Comparison of ENCODE assay signal across 12 cellular contexts in the genomic region with DNA sequence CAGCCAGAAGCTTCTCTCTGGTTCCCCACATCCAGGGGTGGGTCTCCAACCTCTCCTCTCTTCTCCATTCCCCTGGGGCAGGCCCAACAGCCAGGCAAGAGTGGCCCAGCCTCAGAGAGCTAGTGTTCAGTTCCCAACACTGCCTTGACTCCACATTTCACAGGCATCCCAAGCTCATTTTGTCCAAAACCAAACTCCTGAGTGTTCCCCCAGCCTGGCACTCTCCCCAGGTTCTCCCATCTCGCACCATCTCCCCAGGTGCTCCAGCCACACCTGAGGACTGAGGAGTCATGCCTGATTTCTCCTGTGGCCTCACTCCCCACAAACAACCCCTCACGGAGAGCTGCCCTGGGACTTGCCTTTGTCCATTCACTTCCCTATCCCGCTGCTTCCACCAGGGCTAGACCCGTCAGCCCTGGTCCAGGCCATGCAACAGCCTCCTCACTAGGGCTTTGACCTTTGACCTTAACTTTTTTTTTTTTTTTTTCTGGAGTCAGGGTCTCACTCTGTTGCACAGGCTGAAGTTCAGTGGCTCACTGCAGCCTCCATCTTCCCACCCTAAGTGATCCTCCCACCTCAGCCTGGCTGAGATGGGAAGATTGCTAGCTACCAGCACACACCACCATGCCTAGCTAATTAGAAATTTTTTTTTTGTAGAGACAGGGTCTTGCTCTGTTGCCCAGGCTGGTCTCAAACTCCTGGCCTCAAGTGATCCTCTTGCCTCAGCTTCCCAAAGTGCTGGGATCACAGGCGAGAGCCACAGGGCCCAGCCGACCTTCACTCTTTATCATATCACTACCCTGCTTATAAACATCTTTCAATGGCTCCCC. TPM values are rescaled to one million over a fixed set of nuclear protein-coding genes. Genes with fewer than 3 reads are reported as not detected.
DNase-seq lines count a peak whose midpoint lies in the region; ATAC-seq and TF ChIP-seq lines count a peak whose summit lies in the region.
"Had no signal": no experiment of that assay in that cellular context is flagged by ENCODE, and none has a peak within 500 bp of the region (broad histone marks: within the 10 kb centered on the region; RNA-seq: fewer than 3 reads in every experiment).

No MANE protein-coding gene starts in this region.

- H3K9me3 ChIP-seq in NT2/D1 (ENCODE audit: insufficient read depth, low read length) (no peaks in the 10 kb centered on the region), esophagus squamous epithelium (no peaks in the 10 kb centered on the region), thymus (ENCODE audit: control insufficient read depth) (no peaks in the 10 kb centered on the region)
- H3K9me3 ChIP-seq: SJCRH30 had no signal

- DNase-seq in Right ventricle myocardium inferior (ENCODE audit: missing footprints), result peak; percentile 72
- DNase-seq in left ventricle myocardium superior, result no peak
- no peak for DNase-seq in NT2/D1 (ENCODE audit: low read depth, low spot score)
- no peak for DNase-seq in esophagus squamous epithelium (lab: John Stamatoyannopoulos, UW)
- no peak for DNase-seq in C1 segment of cervical spinal cord (lab: John Stamatoyannopoulos, UW)
- no peak for DNase-seq in NCI-H2196 treated with DMSO at 0.1 percent for 48 hours (lab: John Stamatoyannopoulos, UW; ENCODE audit: unreplicated experiment)
- DNase-seq in OCI-M1 (lab: John Stamatoyannopoulos, UW), result no peak
- DNase-seq: NCI-H1436 treated with DMSO at 0.1 percent for 48 hours had no signal

- TF ChIP-seq CTCF in esophagus squamous epithelium (IDR thresholded peaks at IDR 0.05), result no peak

- ATAC-seq in Right ventricle myocardium inferior (no peak), left ventricle myocardium superior (no peak)

- H3K36me3 ChIP-seq in NT2/D1 (ENCODE audit: insufficient read depth, insufficient read length, low read length) (no peaks in the 10 kb centered on the region), esophagus squamous epithelium (no peaks in the 10 kb centered on the region), thymus (ENCODE audit: control insufficient read depth, insufficient read depth) (no peaks in the 10 kb centered on the region)
- H3K36me3 ChIP-seq: SJCRH30 had no signal

- H3K27ac ChIP-seq in esophagus squamous epithelium (peak overlapping the region; percentile 35 to 99 (median 88)), thymus (ENCODE audit: low read depth) (peak overlapping the region; percentile 93)
- H3K27ac ChIP-seq: SJCRH30 had no signal

- intact Hi-C loops in Right ventricle myocardium inferior (cut with DNase I), result no loop called here
- intact Hi-C loops in left ventricle myocardium superior (cut with micrococcal nuclease), result no loop called here
- intact Hi-C loops in esophagus squamous epithelium (cut with DNase I), result no loop called here

- peak overlapping the region; percentile 11 for H3K9ac ChIP-seq in NT2/D1 (ENCODE audit: insufficient read length, low read depth)

- H3K4me3 ChIP-seq in NT2/D1 (ENCODE audit: insufficient read length, low read depth) (no peak overlapping the region), esophagus squamous epithelium (no peak overlapping the region), thymus (ENCODE audit: low read length) (no peak overlapping the region)
- H3K4me3 ChIP-seq: SJCRH30 had no signal

- peaks cover 32% of the 10 kb centered on the region for H3K4me1 ChIP-seq in NT2/D1 (ENCODE audit: insufficient read depth, insufficient read length)
- peaks cover 28 to 92% (median 65%) of the 10 kb centered on the region in 3 donors for H3K4me1 ChIP-seq in esophagus squamous epithelium
- peaks cover 41% of the 10 kb centered on the region for H3K4me1 ChIP-seq in thymus (ENCODE audit: control insufficient read depth, insufficient read depth, low read length)

- WGBS in esophagus squamous epithelium, 2 donors, result 71 to 79% methylated on average over 6 of the region's 6 CpGs
- WGBS in thymus, result 83% methylated on average over 6 of the region's 6 CpGs

- peaks cover 10% of the 10 kb centered on the region for H3K27me3 ChIP-seq in NT2/D1 (ENCODE audit: insufficient read depth, insufficient read length)
- H3K27me3 ChIP-seq in esophagus squamous epithelium, result no peaks in the 10 kb centered on the region
- H3K27me3 ChIP-seq in thymus (ENCODE audit: control insufficient read depth, insufficient read depth), result no peaks in the 10 kb centered on the region
- H3K27me3 ChIP-seq: SJCRH30 had no signal

- no peak for TF ChIP-seq POLR2A in esophagus squamous epithelium (IDR thresholded peaks at IDR 0.05)

RNA-seq across cellular contexts. Expression of gene CSK, which starts 3.9 kb away (rescaled TPM):
- 41.8 TPM for total RNA-seq in Right ventricle myocardium inferior
- 45.8 TPM for total RNA-seq in left ventricle myocardium superior
- total RNA-seq in esophagus squamous epithelium, result 100 to 1,000 TPM in 1 of 4 donors, 10 to 100 TPM in 3; 30.6 to 130 (median 45.2) TPM
- 94.4 TPM for polyA plus RNA-seq in thymus

RNA-seq across cellular contexts. Expression of gene CYP1A2, which starts 29.3 kb away (rescaled TPM):
- total RNA-seq in Right ventricle myocardium inferior (not detected), left ventricle myocardium superior (not detected), esophagus squamous epithelium (not detected)
- 0.05 TPM for polyA plus RNA-seq in thymus
- total RNA-seq: right cardiac atrium, SJCRH30 had no signal
- polyA plus RNA-seq: BJ had no signal

RNA-seq across cellular contexts. Expression of gene LMAN1L, which starts 34.7 kb away (rescaled TPM):
- total RNA-seq in Right ventricle myocardium inferior (21.9 TPM), left ventricle myocardium superior (23.5 TPM), esophagus squamous epithelium (under 1 TPM in 1 of 4 donors, not detected in 3; 0.18 TPM)
- polyA plus RNA-seq in thymus, result 0.41 TPM
- total RNA-seq: SJCRH30 had no signal
- polyA plus RNA-seq: BJ had no signal

RNA-seq across cellular contexts. Expression of gene CPLX3, which starts 48.4 kb away (rescaled TPM):
- total RNA-seq in Right ventricle myocardium inferior (2.8 TPM), left ventricle myocardium superior (4.1 TPM), esophagus squamous epithelium (under 1 TPM in 1 of 4 donors, not detected in 3; 0.11 TPM)
- polyA plus RNA-seq in thymus, result 1.1 TPM
- total RNA-seq: SJCRH30 had no signal
- polyA plus RNA-seq: BJ had no signal

RNA-seq across cellular contexts. Expression of gene CYP1A1, which starts 52.7 kb away (rescaled TPM):
- total RNA-seq in Right ventricle myocardium inferior (0.32 TPM), left ventricle myocardium superior (0.45 TPM), esophagus squamous epithelium (1 to 10 TPM in 1 of 4 donors, under 1 TPM in 1, not detected in 2; 0.18 to 1.1 TPM)
- 0.11 TPM for polyA plus RNA-seq in thymus
- total RNA-seq: SJCRH30 had no signal
- polyA plus RNA-seq: BJ had no signal

Comparison
In these comparisons a context has a peak if more than half of its experiments do, and no peak if none do; other contexts are left out.
1. RNA of gene LMAN1L, which starts 34.7 kb away (total RNA-seq): 23.5 TPM in left ventricle myocardium superior (single experiment) and 21.9 TPM in Right ventricle myocardium inferior (single experiment); 0.18 TPM in esophagus squamous epithelium; every median in the first group is over 10 times any median in the second.